Comparison of ENCODE assay signal across 17 cellular contexts in the genomic region with DNA sequence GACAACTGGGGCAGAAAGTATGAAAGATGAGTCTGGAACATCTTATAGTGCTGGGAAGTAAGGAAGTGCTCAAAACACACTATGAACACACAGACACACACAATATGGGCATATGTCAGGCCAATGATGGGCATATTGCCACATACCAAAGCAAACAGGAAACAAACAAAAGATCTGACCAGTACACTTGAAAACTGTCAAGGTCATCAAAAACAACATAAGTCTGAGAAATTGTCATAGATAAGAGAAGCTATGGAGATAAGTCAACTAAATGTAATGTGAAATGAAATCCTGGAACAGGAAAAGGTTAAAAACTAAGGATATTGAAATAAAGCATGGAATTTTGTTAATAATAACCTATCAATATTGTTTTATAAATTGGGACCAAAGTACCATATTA. TPM values are rescaled to one million over a fixed set of nuclear protein-coding genes. Genes with fewer than 3 reads are reported as not detected.
DNase-seq lines count a peak whose midpoint lies in the region; ATAC-seq and TF ChIP-seq lines count a peak whose summit lies in the region.
"Had no signal": no experiment of that assay in that cellular context is flagged by ENCODE, and none has a peak within 500 bp of the region (broad histone marks: within the 10 kb centered on the region; RNA-seq: fewer than 3 reads in every experiment).

No MANE protein-coding gene starts in this region.

- no peaks in the 10 kb centered on the region for H3K27me3 Mint-ChIP-seq in endodermal cell (ENCODE audit: insufficient read depth)
- H3K27me3 Mint-ChIP-seq: CD4-positive, CD25-positive, alpha-beta regulatory T cell had no signal

- no peak overlapping the region for H3K4me3 Mint-ChIP-seq in endodermal cell
- H3K4me3 Mint-ChIP-seq: CD4-positive, CD25-positive, alpha-beta regulatory T cell; CD8-positive, alpha-beta T cell; GM23338; HFFc6 had no signal

- no peak for ATAC-seq in IMR-90 (ENCODE audit: low read depth)
- ATAC-seq: CD8-positive, alpha-beta T cell; GM23338 had no signal

- no peaks in the 10 kb centered on the region for H3K36me3 ChIP-seq in IMR-90 (ENCODE audit: control insufficient read depth, insufficient read depth, low read length)
- no peaks in the 10 kb centered on the region for H3K36me3 ChIP-seq in endodermal cell (ENCODE audit: control insufficient read depth, insufficient read depth, low read length)
- H3K36me3 ChIP-seq: HAP-1 had no signal

- in situ Hi-C loops in IMR-90 (cut with MboI; ENCODE audit: low sequenced_read_pairs) = no loop called here

- CTCF ChIA-PET in IMR-90 (lab: Yijun Ruan, JAX) = no interaction called here

- H3K27me3 ChIP-seq in IMR-90 (ENCODE audit: control insufficient read depth, insufficient read depth, low read length) = no peaks in the 10 kb centered on the region
- no peaks in the 10 kb centered on the region for H3K27me3 ChIP-seq in endodermal cell (ENCODE audit: control insufficient read depth, insufficient read depth, low read length, poor library complexity, severe bottlenecking)

- no peak overlapping the region for H3K27ac Mint-ChIP-seq in endodermal cell
- H3K27ac Mint-ChIP-seq: CD4-positive, CD25-positive, alpha-beta regulatory T cell; CD8-positive, alpha-beta T cell; GM23338; HFFc6 had no signal

- no peak overlapping the region for H4K5ac ChIP-seq in IMR-90 (ENCODE audit: low read depth, low read length)

- no peak overlapping the region for H3K23ac ChIP-seq in IMR-90 (ENCODE audit: low read depth, low read length)

- no TSS peak for BruUV-seq in IMR-90 (replicated peaks; lab: Mats Ljungman, UMichigan)

- intact Hi-C loops in IMR-90 (cut with micrococcal nuclease) = no loop called here

- no peak overlapping the region for H2BK15ac ChIP-seq in IMR-90 (ENCODE audit: low read depth, low read length)

- no peaks in the 10 kb centered on the region for H3K9me1 ChIP-seq in IMR-90 (ENCODE audit: insufficient read depth, low read length)

- POLR2A ChIA-PET in IMR-90 (lab: Charles Lee; ENCODE audit: unreplicated experiment) = no interaction called here

- H3K9me3 ChIP-seq in IMR-90 (ENCODE audit: control insufficient read depth, insufficient read depth, low read length) (no peaks in the 10 kb centered on the region), endodermal cell (ENCODE audit: control insufficient read depth, low read length) (no peaks in the 10 kb centered on the region)
- H3K9me3 ChIP-seq: Caco-2, HAP-1 had no signal

- H2BK120ac ChIP-seq in IMR-90 (ENCODE audit: low read depth, low read length) = no peak overlapping the region

- H3K14ac ChIP-seq in IMR-90 (replicated peaks; ENCODE audit: low read depth, low read length) = no peak overlapping the region

- H2BK5ac ChIP-seq in IMR-90 (ENCODE audit: low read depth, low read length, poor library complexity, severe bottlenecking) = no peak overlapping the region

- no peak for TF ChIP-seq POLR2A in IMR-90 (IDR thresholded peaks at IDR 0.05; ENCODE audit: low read depth, low read length)

- H3K56ac ChIP-seq in IMR-90 (ENCODE audit: extremely low read depth, insufficient read depth, low read length) = no peak overlapping the region

- peak; percentile 7 for DNase-seq in DMS53 (lab: John Stamatoyannopoulos, UW)
- DNase-seq in DMS53 treated with DMSO at 0.1 percent for 48 hours (lab: John Stamatoyannopoulos, UW; ENCODE audit: unreplicated experiment) = no peak
- DNase-seq in IMR-90 = no peak
- no peak for DNase-seq in endodermal cell
- no peak for DNase-seq in OCI-M2 (lab: John Stamatoyannopoulos, UW; ENCODE audit: unreplicated experiment)
- DNase-seq in activated T-cell treated with anti-CD3 and anti-CD28 coated beads, Interleukin-2, amount 50 U/mL, for 48 hours = no peak
- DNase-seq: 8988T; Caco-2; CD4-positive, CD25-positive, alpha-beta regulatory T cell; CD8-positive, alpha-beta T cell; DMS153; DMS79 treated with DMSO at 0.1 percent for 48 hours; GF-D8; HFFc6 had no signal

- H3K27ac ChIP-seq in IMR-90 (ENCODE audit: insufficient read depth, low read length) (no peak overlapping the region), endodermal cell (ENCODE audit: low read depth, low read length) (no peak overlapping the region)
- H3K27ac ChIP-seq: C4-2B had no signal

- no peak for TF ChIP-seq RAD21 in IMR-90 (IDR thresholded peaks at IDR 0.05; ENCODE audit: low read length)

- TF ChIP-seq CTCF in IMR-90 (conservative IDR thresholded peaks at IDR 0.05; ENCODE audit: low read depth, low read length) = no peak
- no peak for TF ChIP-seq CTCF in endodermal cell (conservative IDR thresholded peaks at IDR 0.05)

- H2AFZ ChIP-seq in IMR-90 (replicated peaks; ENCODE audit: low read length, poor library complexity) = no peak overlapping the region
- H2AFZ ChIP-seq: GM23338 had no signal

- H3K79me1 ChIP-seq in IMR-90 (ENCODE audit: low read depth in 1 of 2, low read length in 2 of 2) = no peaks in the 10 kb centered on the region

- H3K9ac ChIP-seq in IMR-90 (ENCODE audit: low read depth, low read length) = no peak overlapping the region
- no peak overlapping the region for H3K9ac ChIP-seq in endodermal cell (ENCODE audit: extremely low read depth, low read length, poor library complexity, severe bottlenecking)

- no peak overlapping the region for H3K18ac ChIP-seq in IMR-90 (ENCODE audit: low read depth, low read length)

- no peaks in the 10 kb centered on the region for H4K20me1 ChIP-seq in IMR-90 (ENCODE audit: insufficient read depth, low read length)

- no peaks in the 10 kb centered on the region for H3K9me3 Mint-ChIP-seq in endodermal cell
- H3K9me3 Mint-ChIP-seq: GM23338, HFFc6 had no signal

- dilution Hi-C loops in IMR-90 (cut with HindIII; ENCODE audit: low sequenced_read_pairs, unreplicated experiment) = no loop called here

- no peak overlapping the region for H3K4ac ChIP-seq in IMR-90 (ENCODE audit: low read depth, low read length)

- no peak overlapping the region for H2AK5ac ChIP-seq in IMR-90 (ENCODE audit: low read depth, low read length)

- no peak overlapping the region for H4K91ac ChIP-seq in IMR-90 (ENCODE audit: insufficient read depth, low read depth, low read length)

- H3K36me3 Mint-ChIP-seq in endodermal cell (ENCODE audit: low read depth) = no peaks in the 10 kb centered on the region
- H3K36me3 Mint-ChIP-seq: CD4-positive, CD25-positive, alpha-beta regulatory T cell; CD8-positive, alpha-beta T cell had no signal

- H3K4me2 ChIP-seq in IMR-90 (ENCODE audit: low read depth, low read length) = no peak overlapping the region
- H3K4me2 ChIP-seq: GM23338 had no signal

- H3K4me3 ChIP-seq in IMR-90 (ENCODE audit: insufficient read depth, low read depth, low read length) = no peak overlapping the region
- peak overlapping the region; percentile 13 for H3K4me3 ChIP-seq in endodermal cell (ENCODE audit: low read length)
- H3K4me3 ChIP-seq: GM23338, HAP-1 had no signal

- no peaks in the 10 kb centered on the region for H3K4me1 ChIP-seq in IMR-90 (ENCODE audit: control insufficient read depth, insufficient read depth, low read length)
- H3K4me1 ChIP-seq in endodermal cell (ENCODE audit: control insufficient read depth, insufficient read depth, low read length) = peaks cover 17% of the 10 kb centered on the region
- H3K4me1 ChIP-seq: Caco-2, HAP-1 had no signal

- H2BK20ac ChIP-seq in IMR-90 (ENCODE audit: low read depth, low read length) = no peak overlapping the region

- H2AK9ac ChIP-seq in IMR-90 (replicated peaks; ENCODE audit: low read depth, low read length, poor library complexity) = no peak overlapping the region

- no peak overlapping the region for H4K8ac ChIP-seq in IMR-90 (ENCODE audit: low read depth in 2 of 2, low read length in 2 of 2)

- H3K4me1 Mint-ChIP-seq in endodermal cell = peaks cover 36% of the 10 kb centered on the region
- H3K4me1 Mint-ChIP-seq: CD4-positive, CD25-positive, alpha-beta regulatory T cell had no signal

TF ChIP-seq in IMR-90, 13 proteins besides CTCF, POLR2A, EP300 and RAD21:
- TF ChIP-seq MAFK (IDR thresholded peaks at IDR 0.05; ENCODE audit: low read depth, low read length) (peak; percentile 75), RFX5 (IDR thresholded peaks at IDR 0.05; ENCODE audit: low read depth, low read length) (no peak)
TF ChIP-seq in IMR-90: peak in this region for 1.

RNA-seq across cellular contexts. Expression of gene GUCY1A2, which starts 46.4 kb away (rescaled TPM):
- total RNA-seq in IMR-90 (2012; rRNA removed) = under 0.01 TPM in 2 replicates
- polyA plus RNA-seq in IMR-90 (2012; rRNA removed) = 0.03 TPM in 1 of 2 replicates, not detected in the other
- polyA plus RNA-seq in IMR-90 (2012; cell fraction: cytosol; rRNA removed) = not detected in 2 replicates
- polyA plus RNA-seq in IMR-90 (2012; cell fraction: nucleus; rRNA removed; ENCODE audit: low replicate concordance) = 0.02 TPM in 1 of 2 replicates, not detected in the other
- total RNA-seq in endodermal cell = 1 to 10 TPM; 3.7 to 5.3 TPM
- polyA plus RNA-seq in endodermal cell (2013, experiment 1 of 2) = 1.6 TPM
- polyA plus RNA-seq in endodermal cell (2013, experiment 2 of 2) = 1.6 TPM
- total RNA-seq: Caco-2; CD4-positive, CD25-positive, alpha-beta regulatory T cell; CD8-positive, alpha-beta T cell had no signal
- polyA plus RNA-seq: CD4-positive, CD25-positive, alpha-beta regulatory T cell had no signal
